1 cellular context compared by ENCODE assay signal in the genomic region with DNA sequence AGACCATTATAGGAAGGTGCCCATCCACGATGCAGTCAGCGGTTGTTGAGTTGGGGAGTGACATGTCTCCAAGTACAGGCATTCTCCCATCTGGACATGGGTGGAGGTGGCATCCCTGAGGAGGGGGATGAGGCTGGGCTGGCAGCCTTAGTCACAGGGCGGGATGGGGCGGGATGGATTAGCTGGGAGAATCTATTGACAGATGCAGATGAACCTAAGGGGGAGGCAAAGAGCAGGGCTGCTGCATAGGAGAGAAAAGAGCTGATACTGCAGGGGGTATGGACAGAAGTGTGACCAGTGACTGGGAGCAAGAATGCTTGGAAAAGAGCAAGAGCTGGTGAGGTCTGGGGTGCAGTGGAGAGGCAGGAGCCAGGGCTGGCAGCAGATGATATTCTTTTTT.
TF ChIP-seq lines count a peak whose summit lies in the region.

No MANE protein-coding gene starts in this region.

TF ChIP-seq in GM23338, 12 proteins besides CTCF, POLR2A, EP300 and RAD21 (continued from another document):
- TF ChIP-seq, protein P1, sequence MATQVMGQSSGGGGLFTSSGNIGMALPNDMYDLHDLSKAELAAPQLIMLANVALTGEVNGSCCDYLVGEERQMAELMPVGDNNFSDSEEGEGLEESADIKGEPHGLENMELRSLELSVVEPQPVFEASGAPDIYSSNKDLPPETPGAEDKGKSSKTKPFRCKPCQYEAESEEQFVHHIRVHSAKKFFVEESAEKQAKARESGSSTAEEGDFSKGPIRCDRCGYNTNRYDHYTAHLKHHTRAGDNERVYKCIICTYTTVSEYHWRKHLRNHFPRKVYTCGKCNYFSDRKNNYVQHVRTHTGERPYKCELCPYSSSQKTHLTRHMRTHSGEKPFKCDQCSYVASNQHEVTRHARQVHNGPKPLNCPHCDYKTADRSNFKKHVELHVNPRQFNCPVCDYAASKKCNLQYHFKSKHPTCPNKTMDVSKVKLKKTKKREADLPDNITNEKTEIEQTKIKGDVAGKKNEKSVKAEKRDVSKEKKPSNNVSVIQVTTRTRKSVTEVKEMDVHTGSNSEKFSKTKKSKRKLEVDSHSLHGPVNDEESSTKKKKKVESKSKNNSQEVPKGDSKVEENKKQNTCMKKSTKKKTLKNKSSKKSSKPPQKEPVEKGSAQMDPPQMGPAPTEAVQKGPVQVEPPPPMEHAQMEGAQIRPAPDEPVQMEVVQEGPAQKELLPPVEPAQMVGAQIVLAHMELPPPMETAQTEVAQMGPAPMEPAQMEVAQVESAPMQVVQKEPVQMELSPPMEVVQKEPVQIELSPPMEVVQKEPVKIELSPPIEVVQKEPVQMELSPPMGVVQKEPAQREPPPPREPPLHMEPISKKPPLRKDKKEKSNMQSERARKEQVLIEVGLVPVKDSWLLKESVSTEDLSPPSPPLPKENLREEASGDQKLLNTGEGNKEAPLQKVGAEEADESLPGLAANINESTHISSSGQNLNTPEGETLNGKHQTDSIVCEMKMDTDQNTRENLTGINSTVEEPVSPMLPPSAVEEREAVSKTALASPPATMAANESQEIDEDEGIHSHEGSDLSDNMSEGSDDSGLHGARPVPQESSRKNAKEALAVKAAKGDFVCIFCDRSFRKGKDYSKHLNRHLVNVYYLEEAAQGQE (IDR thresholded peaks at IDR 0.05; ENCODE audit: unreplicated experiment): no peak
- TF ChIP-seq EZH2phosphoT487 (IDR thresholded peaks at IDR 0.05; ENCODE audit: unreplicated experiment) (no peak), CREB1 (CRISPR knock-in tag; IDR thresholded peaks at IDR 0.05; ENCODE audit: low read depth) (no peak), ETS1 (IDR thresholded peaks at IDR 0.05) (no peak), NANOG (IDR thresholded peaks at IDR 0.05; ENCODE audit: borderline replicate concordance) (no peak), EZH2 (IDR thresholded peaks at IDR 0.05; ENCODE audit: low read depth, unreplicated experiment) (no peak), JUNB (IDR thresholded peaks at IDR 0.05; ENCODE audit: unreplicated experiment) (no peak), ZNF331 (CRISPR knock-in tag; IDR thresholded peaks at IDR 0.05; ENCODE audit: low read depth) (no peak)
- TF ChIP-seq, protein P2, sequence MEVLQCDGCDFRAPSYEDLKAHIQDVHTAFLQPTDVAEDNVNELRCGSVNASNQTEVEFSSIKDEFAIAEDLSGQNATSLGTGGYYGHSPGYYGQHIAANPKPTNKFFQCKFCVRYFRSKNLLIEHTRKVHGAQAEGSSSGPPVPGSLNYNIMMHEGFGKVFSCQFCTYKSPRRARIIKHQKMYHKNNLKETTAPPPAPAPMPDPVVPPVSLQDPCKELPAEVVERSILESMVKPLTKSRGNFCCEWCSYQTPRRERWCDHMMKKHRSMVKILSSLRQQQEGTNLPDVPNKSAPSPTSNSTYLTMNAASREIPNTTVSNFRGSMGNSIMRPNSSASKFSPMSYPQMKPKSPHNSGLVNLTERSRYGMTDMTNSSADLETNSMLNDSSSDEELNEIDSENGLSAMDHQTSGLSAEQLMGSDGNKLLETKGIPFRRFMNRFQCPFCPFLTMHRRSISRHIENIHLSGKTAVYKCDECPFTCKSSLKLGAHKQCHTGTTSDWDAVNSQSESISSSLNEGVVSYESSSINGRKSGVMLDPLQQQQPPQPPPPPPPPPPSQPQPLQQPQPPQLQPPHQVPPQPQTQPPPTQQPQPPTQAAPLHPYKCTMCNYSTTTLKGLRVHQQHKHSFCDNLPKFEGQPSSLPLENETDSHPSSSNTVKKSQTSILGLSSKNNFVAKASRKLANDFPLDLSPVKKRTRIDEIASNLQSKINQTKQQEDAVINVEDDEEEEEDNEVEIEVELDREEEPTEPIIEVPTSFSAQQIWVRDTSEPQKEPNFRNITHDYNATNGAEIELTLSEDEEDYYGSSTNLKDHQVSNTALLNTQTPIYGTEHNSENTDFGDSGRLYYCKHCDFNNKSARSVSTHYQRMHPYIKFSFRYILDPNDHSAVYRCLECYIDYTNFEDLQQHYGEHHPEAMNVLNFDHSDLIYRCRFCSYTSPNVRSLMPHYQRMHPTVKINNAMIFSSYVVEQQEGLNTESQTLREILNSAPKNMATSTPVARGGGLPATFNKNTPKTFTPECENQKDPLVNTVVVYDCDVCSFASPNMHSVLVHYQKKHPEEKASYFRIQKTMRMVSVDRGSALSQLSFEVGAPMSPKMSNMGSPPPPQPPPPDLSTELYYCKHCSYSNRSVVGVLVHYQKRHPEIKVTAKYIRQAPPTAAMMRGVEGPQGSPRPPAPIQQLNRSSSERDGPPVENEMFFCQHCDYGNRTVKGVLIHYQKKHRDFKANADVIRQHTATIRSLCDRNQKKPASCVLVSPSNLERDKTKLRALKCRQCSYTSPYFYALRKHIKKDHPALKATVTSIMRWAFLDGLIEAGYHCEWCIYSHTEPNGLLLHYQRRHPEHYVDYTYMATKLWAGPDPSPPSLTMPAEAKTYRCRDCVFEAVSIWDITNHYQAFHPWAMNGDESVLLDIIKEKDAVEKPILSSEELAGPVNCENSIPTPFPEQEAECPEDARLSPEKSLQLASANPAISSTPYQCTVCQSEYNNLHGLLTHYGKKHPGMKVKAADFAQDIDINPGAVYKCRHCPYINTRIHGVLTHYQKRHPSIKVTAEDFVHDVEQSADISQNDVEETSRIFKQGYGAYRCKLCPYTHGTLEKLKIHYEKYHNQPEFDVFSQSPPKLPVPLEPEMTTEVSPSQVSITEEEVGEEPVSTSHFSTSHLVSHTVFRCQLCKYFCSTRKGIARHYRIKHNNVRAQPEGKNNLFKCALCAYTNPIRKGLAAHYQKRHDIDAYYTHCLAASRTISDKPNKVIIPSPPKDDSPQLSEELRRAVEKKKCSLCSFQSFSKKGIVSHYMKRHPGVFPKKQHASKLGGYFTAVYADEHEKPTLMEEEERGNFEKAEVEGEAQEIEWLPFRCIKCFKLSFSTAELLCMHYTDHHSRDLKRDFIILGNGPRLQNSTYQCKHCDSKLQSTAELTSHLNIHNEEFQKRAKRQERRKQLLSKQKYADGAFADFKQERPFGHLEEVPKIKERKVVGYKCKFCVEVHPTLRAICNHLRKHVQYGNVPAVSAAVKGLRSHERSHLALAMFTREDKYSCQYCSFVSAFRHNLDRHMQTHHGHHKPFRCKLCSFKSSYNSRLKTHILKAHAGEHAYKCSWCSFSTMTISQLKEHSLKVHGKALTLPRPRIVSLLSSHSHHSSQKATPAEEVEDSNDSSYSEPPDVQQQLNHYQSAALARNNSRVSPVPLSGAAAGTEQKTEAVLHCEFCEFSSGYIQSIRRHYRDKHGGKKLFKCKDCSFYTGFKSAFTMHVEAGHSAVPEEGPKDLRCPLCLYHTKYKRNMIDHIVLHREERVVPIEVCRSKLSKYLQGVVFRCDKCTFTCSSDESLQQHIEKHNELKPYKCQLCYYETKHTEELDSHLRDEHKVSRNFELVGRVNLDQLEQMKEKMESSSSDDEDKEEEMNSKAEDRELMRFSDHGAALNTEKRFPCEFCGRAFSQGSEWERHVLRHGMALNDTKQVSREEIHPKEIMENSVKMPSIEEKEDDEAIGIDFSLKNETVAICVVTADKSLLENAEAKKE (CRISPR knock-in tag; IDR thresholded peaks at IDR 0.05): no peak
